Comparison of ENCODE assay signal across 1 cellular context in genomic region chr3:194685723-194686413, GRCh38.
TF ChIP-seq lines count a peak whose summit lies in the region.

FAM43A (plus strand) TSS chr3:194685883; CDS start chr3:194686827, 944 bp downstream.

TF ChIP-seq in K562, 482 proteins besides CTCF, POLR2A, EP300 and RAD21 (continued from another document):
- TF ChIP-seq ZNF511 (CRISPR knock-in tag; IDR thresholded peaks at IDR 0.05) (0 out of 2 replicates have a peak, but pooled peaks have one; percentile 67), GATAD2A (IDR thresholded peaks at IDR 0.05) (no peak), RBM17 (IDR thresholded peaks at IDR 0.05; ENCODE audit: borderline replicate concordance, low read depth, low read length) (no peak), ZNF449 (CRISPR knock-in tag; IDR thresholded peaks at IDR 0.05) (no peak), L3MBTL2 (IDR thresholded peaks at IDR 0.05) (peak; percentile 86; the same call in 1 of the 2 replicates), E2F8 (IDR thresholded peaks at IDR 0.05; ENCODE audit: low read depth, partially characterized antibody) (no peak), ZNF124 (CRISPR knock-in tag; IDR thresholded peaks at IDR 0.05) (no peak; the same call in 1 of the 2 replicates), RBM22 (IDR thresholded peaks at IDR 0.05; ENCODE audit: low read depth, low read length, poor library complexity, severe bottlenecking) (no peak), CEBPZ (IDR thresholded peaks at IDR 0.05; ENCODE audit: borderline replicate concordance, low read depth, low read length) (no peak), E2F6 (IDR thresholded peaks at IDR 0.05; ENCODE audit: borderline replicate concordance in 1 of 2, extremely low read depth in 1 of 2, insufficient read depth in 1 of 2, insufficient read length in 1 of 2, low read depth in 1 of 2, low read length in 1 of 2, poor library complexity in 1 of 2, severe bottlenecking in 1 of 2) (peak in 1 of 2 experiments; percentile 36), KDM4B (IDR thresholded peaks at IDR 0.05; ENCODE audit: borderline replicate concordance in 2 of 2, low read depth in 1 of 2) (no peak), GMEB1 (CRISPR knock-in tag; IDR thresholded peaks at IDR 0.05) (no peak), ZFP91 (CRISPR knock-in tag; IDR thresholded peaks at IDR 0.05) (peak; percentile 93), ID3 (CRISPR knock-in tag; IDR thresholded peaks at IDR 0.05) (no peak), ID3 (tag; IDR thresholded peaks at IDR 0.05) (peak; percentile 72; the same call in 1 of the 2 replicates), RNF2 (IDR thresholded peaks at IDR 0.05) (peak; percentile 30; the same call in 1 of the 2 replicates), FUS (optimal IDR thresholded peaks at IDR 0.05; ENCODE audit: low read depth, low read length) (no peak), PRPF4 (IDR thresholded peaks at IDR 0.05; ENCODE audit: insufficient read depth, low read depth, low read length, poor library complexity, severe bottlenecking) (no peak), FOXO4 (CRISPR knock-in tag; IDR thresholded peaks at IDR 0.05) (no peak), U2AF1 (optimal IDR thresholded peaks at IDR 0.05; ENCODE audit: low read depth, low read length) (no peak), HES1 (IDR thresholded peaks at IDR 0.05; ENCODE audit: low read depth) (no peak), XRCC4 (IDR thresholded peaks at IDR 0.05; ENCODE audit: extremely low read depth, insufficient read depth, insufficient read length) (no peak), SREBF1 (IDR thresholded peaks at IDR 0.05; ENCODE audit: borderline replicate concordance, low read depth, low read length) (no peak), CLOCK (CRISPR knock-in tag; IDR thresholded peaks at IDR 0.05; ENCODE audit: borderline replicate concordance) (no peak), CEBPG (CRISPR knock-in tag; IDR thresholded peaks at IDR 0.05) (no peak), CEBPG (tag; conservative IDR thresholded peaks at IDR 0.05 in 1 of 2, IDR thresholded peaks at IDR 0.05 in 1 of 2) (no peak), HNRNPH1 (optimal IDR thresholded peaks at IDR 0.05; ENCODE audit: low read depth, low read length) (no peak)
